18 cellular contexts compared by ENCODE assay signal in the genomic region with DNA sequence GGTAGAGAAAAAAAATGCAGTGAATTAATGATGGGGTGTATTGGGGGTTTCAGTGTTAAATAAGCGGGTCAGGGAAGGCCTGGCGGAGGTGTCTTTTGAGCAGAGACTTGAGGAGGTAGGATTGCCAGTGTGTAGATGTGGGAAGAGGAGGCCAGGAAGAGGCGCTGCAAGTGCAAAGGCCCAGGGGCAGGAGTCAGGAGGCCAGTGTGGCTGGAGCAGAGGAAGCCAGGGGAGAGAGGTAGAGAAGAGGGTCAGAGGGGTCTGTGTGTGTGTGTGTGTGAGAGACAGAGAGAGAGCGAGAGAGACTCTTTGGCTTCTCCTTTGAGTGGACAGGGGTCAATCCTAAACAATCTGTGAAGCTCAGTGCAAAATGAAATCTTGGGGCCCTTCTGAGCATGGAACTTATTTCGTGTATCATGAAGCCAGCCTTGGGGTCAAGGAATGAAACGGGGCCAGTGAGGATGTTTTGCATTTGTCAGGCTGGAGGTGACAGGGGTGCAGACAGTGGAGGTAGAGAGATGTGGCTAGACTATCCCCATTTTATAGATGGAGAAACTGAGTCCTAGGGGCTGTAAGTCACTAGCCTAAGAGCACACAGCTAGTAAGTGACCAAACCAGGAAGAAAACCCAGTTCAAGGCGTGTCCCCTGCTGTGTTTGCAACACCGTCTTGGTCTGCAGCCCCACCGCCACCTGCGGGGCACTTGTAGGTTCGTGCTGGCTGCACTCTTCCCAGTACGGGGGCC. TPM values are rescaled to one million over a fixed set of nuclear protein-coding genes. Genes with fewer than 3 reads are reported as not detected.
A peak's percentile ranks its signal among the peaks of the same experiment; 100 is the strongest.
DNase-seq lines count a peak whose midpoint lies in the region; ATAC-seq, FAIRE-seq and TF ChIP-seq lines count a peak whose summit lies in the region.
"Had no signal": no experiment of that assay in that cellular context is flagged by ENCODE, and none has a peak within 500 bp of the region (broad histone marks: within the 10 kb centered on the region; RNA-seq: fewer than 3 reads in every experiment).

No MANE protein-coding gene starts in this region.

- no peaks in the 10 kb centered on the region for H3K79me1 ChIP-seq in IMR-90 (ENCODE audit: low read depth in 1 of 2, low read length in 2 of 2)
- no peaks in the 10 kb centered on the region for H3K79me1 ChIP-seq in H1 (ENCODE audit: low read depth, low read length)

- H3K36me3 Mint-ChIP-seq in GM23338 (ENCODE audit: low read depth) (no peaks in the 10 kb centered on the region), nephron progenitor cell (ENCODE audit: low read depth) (no peaks in the 10 kb centered on the region)

- H2BK120ac ChIP-seq in IMR-90 (ENCODE audit: low read depth, low read length) (no peak overlapping the region), H1 (replicated peaks; ENCODE audit: low read depth, low read length) (no peak overlapping the region)

- no peaks in the 10 kb centered on the region; the same call in 2 of the 3 replicates for H3K9me3 Mint-ChIP-seq in GM23338
- no peaks in the 10 kb centered on the region for H3K9me3 Mint-ChIP-seq in nephron progenitor cell

- in situ Hi-C loops in IMR-90 (cut with MboI; ENCODE audit: low sequenced_read_pairs), result no loop called here

- H2AFZ ChIP-seq in GM23338, result no peak overlapping the region
- H2AFZ ChIP-seq in IMR-90 (replicated peaks; ENCODE audit: low read length, poor library complexity), result no peak overlapping the region
- no peak overlapping the region for H2AFZ ChIP-seq in H1 (ENCODE audit: low read length)
- H2AFZ ChIP-seq in PC-9, result no peak overlapping the region

- H4K20me1 ChIP-seq in GM23338 (replicated peaks; ENCODE audit: insufficient read depth), result no peaks in the 10 kb centered on the region
- H4K20me1 ChIP-seq in IMR-90 (ENCODE audit: insufficient read depth, low read length), result peaks cover 5% of the 10 kb centered on the region
- H4K20me1 ChIP-seq in H1 (replicated peaks in 1 of 2; ENCODE audit: control insufficient read depth in 1 of 2, insufficient read depth in 2 of 2, low read length in 2 of 2), result no peaks in the 10 kb centered on the region
- H4K20me1 ChIP-seq in PC-9 (ENCODE audit: insufficient read depth), result no peaks in the 10 kb centered on the region

- no peak for FAIRE-seq in H1 (lab: Jason Lieb, UNC)
- FAIRE-seq: D721Med, GM19239 had no signal

- POLR2A ChIA-PET in IMR-90 (lab: Charles Lee; ENCODE audit: unreplicated experiment) (no interaction called here), H1 (lab: Charles Lee; ENCODE audit: partially characterized antibody) (interaction anchor here (1.4 to 2.1 kb wide), 2 partner anchors 10 to 14 kb away, joined by 4 to 7 read pairs; partner anchors contain the start of gene IP6K3), PC-9 (lab: Charles Lee; ENCODE audit: unreplicated experiment) (no interaction called here)

- H3K23ac ChIP-seq in IMR-90 (ENCODE audit: low read depth, low read length) (no peak overlapping the region), H1 (ENCODE audit: insufficient read length) (no peak overlapping the region)

- TF ChIP-seq POLR2A in IMR-90 (IDR thresholded peaks at IDR 0.05; ENCODE audit: low read depth, low read length), result no peak
- no peak for TF ChIP-seq POLR2A in H1 (IDR thresholded peaks at IDR 0.05; ENCODE audit: control extremely low read depth in 1 of 2, low read depth in 2 of 2, low read length in 2 of 2)

- no TSS peak for BruUV-seq in IMR-90 (replicated peaks; lab: Mats Ljungman, UMichigan)
- no TSS peak for BruUV-seq in PC-9 (replicated peaks; lab: Mats Ljungman, UMichigan)

- 74% methylated on average over 9 of the region's 12 CpGs; no CpG with 5 or more reads in 1 of the 2 experiments for WGBS in IMR-90 (ENCODE audit: extremely low coverage in 2 of 2, insufficient read length in 1 of 2), 2 experiments
- WGBS in H1 (ENCODE audit: extremely low coverage in 1 of 2, insufficient coverage in 1 of 2, insufficient read length in 1 of 2, insufficient replicate concordance in 2 of 2, low coverage in 1 of 2, low lambda C conversion rate in 2 of 2, missing lambda C conversion rate in 1 of 2), 2 experiments, result 76% methylated on average over 12 of the region's 12 CpGs; no CpG with 5 or more reads in 1 of the 2 experiments

- no peak overlapping the region for H2AK9ac ChIP-seq in IMR-90 (replicated peaks; ENCODE audit: low read depth, low read length, poor library complexity)

- H3K79me2 ChIP-seq in GM23338 (replicated peaks; ENCODE audit: insufficient read depth) (no peaks in the 10 kb centered on the region), H1 (ENCODE audit: control insufficient read depth in 1 of 2, insufficient read depth in 2 of 2, low read length in 2 of 2) (no peaks in the 10 kb centered on the region), PC-9 (ENCODE audit: low read depth) (no peaks in the 10 kb centered on the region)

- H3K4me3 Mint-ChIP-seq in GM23338, result no peak overlapping the region; the same call in 2 of the 3 replicates
- H3K4me3 Mint-ChIP-seq in nephron progenitor cell, result no peak overlapping the region

- H3K4me2 ChIP-seq in GM23338 (no peak overlapping the region), IMR-90 (ENCODE audit: low read depth, low read length) (no peak overlapping the region), H1 (ENCODE audit: insufficient read depth in 1 of 2, low read depth in 2 of 2, low read length in 2 of 2) (no peak overlapping the region), PC-9 (no peak overlapping the region)
- H3K4me2 ChIP-seq: KMS-11 had no signal

- H3K9ac ChIP-seq in IMR-90 (ENCODE audit: low read depth, low read length) (no peak overlapping the region), H1 (replicated peaks in 1 of 4; ENCODE audit: extremely low read depth in 1 of 4, low read depth in 3 of 4, low read length in 3 of 4) (no peak overlapping the region)
- H3K9ac ChIP-seq: KMS-11 had no signal

- H3K9me1 ChIP-seq in IMR-90 (ENCODE audit: insufficient read depth, low read length), result no peaks in the 10 kb centered on the region

- no peak for DNase-seq in GM23338 (ENCODE audit: low spot score)
- no peak for DNase-seq in IMR-90
- no peak for DNase-seq in H1 (ENCODE audit: low read depth in 1 of 2, low spot score in 2 of 2)
- DNase-seq in nephron progenitor cell, result no peak
- DNase-seq in KG1 (lab: John Stamatoyannopoulos, UW), result no peak
- no peak for DNase-seq in head of caudate nucleus
- DNase-seq in PC-9, result no peak
- DNase-seq: DMS53, NCI-H1105 treated with DMSO at 0.1 percent for 48 hours had no signal

- no peak overlapping the region for H2BK20ac ChIP-seq in IMR-90 (ENCODE audit: low read depth, low read length)
- H2BK20ac ChIP-seq in H1 (ENCODE audit: low read length), result no peak overlapping the region

- H3K9me2 ChIP-seq in GM23338 (ENCODE audit: insufficient read depth) (no peaks in the 10 kb centered on the region), PC-9 (ENCODE audit: insufficient read depth) (no peaks in the 10 kb centered on the region)

- H3K27ac ChIP-seq in GM23338 (ENCODE audit: low read depth) (no peak overlapping the region), IMR-90 (ENCODE audit: insufficient read depth, low read length) (no peak overlapping the region), H1 (ENCODE audit: low read depth, low read length) (no peak overlapping the region), PC-9 (no peak overlapping the region)
- H3K27ac ChIP-seq: KMS-11, SJSA1 had no signal

- H4K91ac ChIP-seq in IMR-90 (ENCODE audit: insufficient read depth, low read depth, low read length) (no peak overlapping the region), H1 (replicated peaks; ENCODE audit: insufficient read length, low read length) (no peak overlapping the region)

- CTCF ChIA-PET in IMR-90 (lab: Yijun Ruan, JAX), result no interaction called here
- CTCF ChIA-PET in H1 (lab: Charles Lee; ENCODE audit: partially characterized antibody), result interaction anchor here (1.2 to 12.1 kb wide), 3 partner anchors 8 to 203 kb away, joined by 3 to 171 read pairs (median 156); partner anchors contain the start of gene IP6K3
- CTCF ChIA-PET in PC-9 (lab: Charles Lee), result no interaction called here

- 0 out of 2 replicates have a peak, but pooled peaks cover 3% of the 10 kb centered on the region for H3F3A ChIP-seq in GM23338 (replicated peaks; ENCODE audit: low read depth)
- H3F3A ChIP-seq in PC-9 (ENCODE audit: insufficient read depth, low read depth), result peaks cover 9% of the 10 kb centered on the region; the same call in 1 of the 2 replicates

- TF ChIP-seq CTCF in GM23338 (conservative IDR thresholded peaks at IDR 0.05; ENCODE audit: low read depth in 2 of 2) (no peak), IMR-90 (conservative IDR thresholded peaks at IDR 0.05; ENCODE audit: low read depth, low read length) (no peak), H1 (IDR thresholded peaks at IDR 0.05; ENCODE audit: control extremely low read depth in 1 of 3, insufficient read depth in 1 of 3, low read depth in 1 of 3, low read length in 3 of 3) (no peak), nephron progenitor cell (IDR thresholded peaks at IDR 0.05) (no peak), PC-9 (conservative IDR thresholded peaks at IDR 0.05) (no peak)

- ATAC-seq in GM23338 (peak; percentile 12; the same call in 1 of the 3 replicates), IMR-90 (ENCODE audit: low read depth) (no peak)
- ATAC-seq: Right ventricle myocardium inferior had no signal

- intact Hi-C loops in IMR-90 (cut with micrococcal nuclease) (no loop called here), head of caudate nucleus (cut with DNase I) (no loop called here), PC-9 (cut with micrococcal nuclease; ENCODE audit: unreplicated experiment) (no loop called here)

- H3K36me3 ChIP-seq in GM23338 (ENCODE audit: insufficient read depth), result no peaks in the 10 kb centered on the region
- H3K36me3 ChIP-seq in IMR-90 (ENCODE audit: control insufficient read depth, insufficient read depth, low read length), result no peaks in the 10 kb centered on the region
- no peaks in the 10 kb centered on the region for H3K36me3 ChIP-seq in H1 (ENCODE audit: control insufficient read depth in 2 of 4, insufficient read depth in 4 of 4, low read length in 3 of 4)
- H3K36me3 ChIP-seq in PC-9 (ENCODE audit: low read depth), result no peaks in the 10 kb centered on the region
- H3K36me3 ChIP-seq: BE2C, SJSA1 had no signal

- H3K4ac ChIP-seq in IMR-90 (ENCODE audit: low read depth, low read length) (no peak overlapping the region), H1 (replicated peaks; ENCODE audit: insufficient read length, low read depth, low read length) (no peak overlapping the region)

- no peaks in the 10 kb centered on the region for H3K27me3 ChIP-seq in GM23338 (ENCODE audit: insufficient read depth)
- H3K27me3 ChIP-seq in IMR-90 (ENCODE audit: control insufficient read depth, insufficient read depth, low read length), result no peaks in the 10 kb centered on the region
- H3K27me3 ChIP-seq in H1 (replicated peaks in 1 of 4; ENCODE audit: control insufficient read depth in 3 of 4, extremely low read depth in 1 of 4, insufficient read depth in 3 of 4, low read length in 3 of 4), result no peaks in the 10 kb centered on the region
- H3K27me3 ChIP-seq in PC-9 (ENCODE audit: insufficient read depth, low read depth), result no peaks in the 10 kb centered on the region
- H3K27me3 ChIP-seq: BE2C, SJSA1 had no signal

- H3K27ac Mint-ChIP-seq in GM23338 (no peak overlapping the region), nephron progenitor cell (peak overlapping the region; percentile 90)

- no peaks in the 10 kb centered on the region for H3K23me2 ChIP-seq in H1 (ENCODE audit: low read depth, low read length)

- no peak for TF ChIP-seq EP300 in H1 (IDR thresholded peaks at IDR 0.05; ENCODE audit: borderline replicate concordance in 1 of 2, low read depth in 2 of 2, low read length in 2 of 2)

- H4K8ac ChIP-seq in IMR-90 (ENCODE audit: low read depth in 2 of 2, low read length in 2 of 2) (no peak overlapping the region), H1 (ENCODE audit: extremely low read depth, insufficient read depth, low read length) (no peak overlapping the region; the same call in 1 of the 2 replicates)

- peak overlapping the region; percentile 15; the same call in 1 of the 2 replicates for H2AK5ac ChIP-seq in IMR-90 (ENCODE audit: low read depth, low read length)
- H2AK5ac ChIP-seq in H1 (ENCODE audit: low read depth, low read length), result no peak overlapping the region

- no peak overlapping the region for H2BK15ac ChIP-seq in IMR-90 (ENCODE audit: low read depth, low read length)
- H2BK15ac ChIP-seq in H1 (ENCODE audit: low read length), result no peak overlapping the region

- H3K14ac ChIP-seq in IMR-90 (replicated peaks; ENCODE audit: low read depth, low read length), result no peak overlapping the region
- no peak overlapping the region for H3K14ac ChIP-seq in H1 (ENCODE audit: insufficient read length)

- H3K4me3 ChIP-seq in GM23338 (no peak overlapping the region), IMR-90 (ENCODE audit: insufficient read depth, low read depth, low read length) (no peak overlapping the region), H1 (ENCODE audit: extremely low read depth in 1 of 4, insufficient read depth in 2 of 4, low read depth in 3 of 4, low read length in 4 of 4) (no peak overlapping the region), PC-9 (no peak overlapping the region)
- H3K4me3 ChIP-seq: SJSA1 had no signal

- H3K4me1 ChIP-seq in GM23338 (ENCODE audit: insufficient read depth), result no peaks in the 10 kb centered on the region
- peaks cover 22% of the 10 kb centered on the region; the same call in 1 of the 2 replicates for H3K4me1 ChIP-seq in IMR-90 (ENCODE audit: control insufficient read depth, insufficient read depth, low read length)
- H3K4me1 ChIP-seq in H1 (replicated peaks in 1 of 4; ENCODE audit: control insufficient read depth in 3 of 4, insufficient read depth in 4 of 4, low read length in 3 of 4), result peaks cover 0 to 8% (median 3%) of the 10 kb centered on the region in 4 experiments; a peak in 4 of 7 replicates
- peaks cover 39% of the 10 kb centered on the region for H3K4me1 ChIP-seq in PC-9 (replicated peaks; ENCODE audit: insufficient read depth)

- peaks cover 9% of the 10 kb centered on the region for H3K27me3 Mint-ChIP-seq in GM23338 (ENCODE audit: insufficient read depth, low read depth, poor library complexity)
- peaks cover 2% of the 10 kb centered on the region for H3K27me3 Mint-ChIP-seq in nephron progenitor cell (ENCODE audit: low read depth, poor library complexity)

- H2BK5ac ChIP-seq in IMR-90 (ENCODE audit: low read depth, low read length, poor library complexity, severe bottlenecking), result no peak overlapping the region
- no peak overlapping the region for H2BK5ac ChIP-seq in H1 (ENCODE audit: low read depth, low read length)

- dilution Hi-C loops in IMR-90 (cut with HindIII; ENCODE audit: low sequenced_read_pairs, unreplicated experiment), result no loop called here

- no peak overlapping the region for H2BK12ac ChIP-seq in H1 (ENCODE audit: low read depth, low read length)

- H4K5ac ChIP-seq in IMR-90 (ENCODE audit: low read depth, low read length) (no peak overlapping the region), H1 (ENCODE audit: insufficient read length, low read depth, low read length) (no peak overlapping the region)

- H3K9me3 ChIP-seq in IMR-90 (ENCODE audit: control insufficient read depth, insufficient read depth, low read length), result no peaks in the 10 kb centered on the region
- H3K9me3 ChIP-seq in H1 (ENCODE audit: insufficient read depth in 2 of 2, low read depth in 1 of 2, low read length in 1 of 2), result no peaks in the 10 kb centered on the region
- H3K9me3 ChIP-seq in PC-9 (ENCODE audit: insufficient read depth, low read depth), result no peaks in the 10 kb centered on the region
- H3K9me3 ChIP-seq: BE2C, SJSA1 had no signal

- H3K18ac ChIP-seq in IMR-90 (ENCODE audit: low read depth, low read length), result no peak overlapping the region
- H3K18ac ChIP-seq in H1 (ENCODE audit: extremely low read depth, low read length), result no peak overlapping the region

- H3K56ac ChIP-seq in IMR-90 (ENCODE audit: extremely low read depth, insufficient read depth, low read length) (no peak overlapping the region), H1 (replicated peaks; ENCODE audit: insufficient read length, low read depth, low read length) (no peak overlapping the region)

- TF ChIP-seq RAD21 in IMR-90 (IDR thresholded peaks at IDR 0.05; ENCODE audit: low read length) (no peak), H1 (IDR thresholded peaks at IDR 0.05 in 1 of 2, conservative IDR thresholded peaks at IDR 0.05 in 1 of 2; ENCODE audit: low read depth in 2 of 2, low read length in 2 of 2) (no peak)

- peaks cover 6% of the 10 kb centered on the region; the same call in 2 of the 3 replicates for H3K4me1 Mint-ChIP-seq in GM23338
- peaks cover 90% of the 10 kb centered on the region for H3K4me1 Mint-ChIP-seq in nephron progenitor cell

RNA-seq across cellular contexts. Expression of gene IP6K3, which starts 9.7 kb away (rescaled TPM):
- 0.14 TPM in 1 of 2 replicates, not detected in the other for total RNA-seq in GM23338 (2014; rRNA removed; shearing (Covaris generic))
- polyA plus RNA-seq in GM23338 (2016; fragmentation: Nextera tagmentation; extraction: Ambion mirVana), result 0.16 TPM in 2 replicates
- total RNA-seq in IMR-90 (2012; rRNA removed), result 0.18 and 0.28 TPM in 2 replicates
- polyA plus RNA-seq in IMR-90 (2012; rRNA removed), result 0.51 and 0.52 TPM in 2 replicates
- polyA plus RNA-seq in IMR-90 (2012; cell fraction: cytosol; rRNA removed), result 0.22 and 0.62 TPM in 2 replicates
- 0.39 and 0.49 TPM in 2 replicates for polyA plus RNA-seq in IMR-90 (2012; cell fraction: nucleus; rRNA removed; ENCODE audit: low replicate concordance)
- 0.22 and 0.23 TPM in 2 replicates for total RNA-seq in H1 (2021; fragmentation: NEBNext Ultra II Directional; extraction: Animal tissue kit (Norgen Biotek cat#: 25700))
- 0.73 and 0.93 TPM in 2 replicates for polyA plus RNA-seq in H1 (2011; rRNA removed)
- 0.72 TPM for polyA plus RNA-seq in H1 (2011; cell fraction: cytosol; rRNA removed)
- 0.80 TPM for polyA plus RNA-seq in H1 (2011; cell fraction: nucleus; rRNA removed)
- 0.25 to 0.81 TPM (median 0.46 TPM) in 4 replicates for polyA plus RNA-seq in H1 (2012, experiment 1 of 2)
- polyA plus RNA-seq in H1 (2012, experiment 2 of 2), result 0.26 TPM
- polyA plus RNA-seq in H1 (2013, experiment 1 of 2), result 0.14 TPM
- 0.13 TPM for polyA plus RNA-seq in H1 (2013, experiment 2 of 2)
- polyA minus RNA-seq in H1 (2011; rRNA and poly(A)+ RNA removed), result 0.66 and 0.69 TPM in 2 replicates
- polyA minus RNA-seq in H1 (2011; cell fraction: cytosol; rRNA and poly(A)+ RNA removed), result not detected
- polyA minus RNA-seq in H1 (2011; cell fraction: nucleus; rRNA and poly(A)+ RNA removed), result 1.00 TPM
- total RNA-seq in PC-9 (2021), result not detected in 2 replicates
- total RNA-seq: A673, OCI-LY7 had no signal

RNA-seq across cellular contexts. Expression of gene LEMD2, which starts 32.5 kb away (rescaled TPM):
- total RNA-seq in GM23338 (2014; rRNA removed; shearing (Covaris generic)), result 55.6 and 64.7 TPM in 2 replicates
- 28.6 and 32.0 TPM in 2 replicates for polyA plus RNA-seq in GM23338 (2016; fragmentation: Nextera tagmentation; extraction: Ambion mirVana)
- total RNA-seq in IMR-90 (2012; rRNA removed), result 24.4 and 26.5 TPM in 2 replicates
- 37.8 and 43.6 TPM in 2 replicates for polyA plus RNA-seq in IMR-90 (2012; rRNA removed)
- 30.9 and 55.6 TPM in 2 replicates for polyA plus RNA-seq in IMR-90 (2012; cell fraction: cytosol; rRNA removed)
- 98.1 and 109 TPM in 2 replicates for polyA plus RNA-seq in IMR-90 (2012; cell fraction: nucleus; rRNA removed; ENCODE audit: low replicate concordance)
- total RNA-seq in H1 (2021; fragmentation: NEBNext Ultra II Directional; extraction: Animal tissue kit (Norgen Biotek cat#: 25700)), result 54.1 and 57.3 TPM in 2 replicates
- polyA plus RNA-seq in H1 (2011; rRNA removed), result 32.7 and 54.9 TPM in 2 replicates
- 58.9 TPM for polyA plus RNA-seq in H1 (2011; cell fraction: cytosol; rRNA removed)
- 127 TPM for polyA plus RNA-seq in H1 (2011; cell fraction: nucleus; rRNA removed)
- polyA plus RNA-seq in H1 (2012, experiment 1 of 2), result 58.7 to 71.6 TPM (median 62.9 TPM) in 4 replicates
- 48.3 TPM for polyA plus RNA-seq in H1 (2012, experiment 2 of 2)
- 44.0 TPM for polyA plus RNA-seq in H1 (2013, experiment 1 of 2)
- 48.2 TPM for polyA plus RNA-seq in H1 (2013, experiment 2 of 2)
- polyA minus RNA-seq in H1 (2011; rRNA and poly(A)+ RNA removed), result 47.6 and 60.5 TPM in 2 replicates
- polyA minus RNA-seq in H1 (2011; cell fraction: cytosol; rRNA and poly(A)+ RNA removed), result 36.8 TPM
- 82.4 TPM for polyA minus RNA-seq in H1 (2011; cell fraction: nucleus; rRNA and poly(A)+ RNA removed)
- total RNA-seq in PC-9 (2021), result 65.9 and 66.5 TPM in 2 replicates

RNA-seq across cellular contexts. Expression of gene UQCC2, which starts 44.9 kb away (rescaled TPM):
- 33.9 and 48.9 TPM in 2 replicates for total RNA-seq in GM23338 (2014; rRNA removed; shearing (Covaris generic))
- polyA plus RNA-seq in GM23338 (2016; fragmentation: Nextera tagmentation; extraction: Ambion mirVana), result 379 and 450 TPM in 2 replicates
- total RNA-seq in IMR-90 (2012; rRNA removed), result 13.8 and 23.1 TPM in 2 replicates
- 34.5 and 44.5 TPM in 2 replicates for polyA plus RNA-seq in IMR-90 (2012; rRNA removed)
- 28.0 and 38.5 TPM in 2 replicates for polyA plus RNA-seq in IMR-90 (2012; cell fraction: cytosol; rRNA removed)
- polyA plus RNA-seq in IMR-90 (2012; cell fraction: nucleus; rRNA removed; ENCODE audit: low replicate concordance), result 18.4 and 25.0 TPM in 2 replicates
- total RNA-seq in H1 (2021; fragmentation: NEBNext Ultra II Directional; extraction: Animal tissue kit (Norgen Biotek cat#: 25700)), result 104 and 107 TPM in 2 replicates
- polyA plus RNA-seq in H1 (2011; rRNA removed), result 44.1 and 52.1 TPM in 2 replicates
- polyA plus RNA-seq in H1 (2011; cell fraction: cytosol; rRNA removed), result 57.4 TPM
- polyA plus RNA-seq in H1 (2011; cell fraction: nucleus; rRNA removed), result 62.0 TPM
- polyA plus RNA-seq in H1 (2012, experiment 1 of 2), result 117 to 214 TPM (median 170 TPM) in 4 replicates
- 56.3 TPM for polyA plus RNA-seq in H1 (2012, experiment 2 of 2)
- polyA plus RNA-seq in H1 (2013, experiment 1 of 2), result 88.8 TPM
- 97.1 TPM for polyA plus RNA-seq in H1 (2013, experiment 2 of 2)
- polyA minus RNA-seq in H1 (2011; rRNA and poly(A)+ RNA removed), result 13.7 and 13.9 TPM in 2 replicates
- 12.4 TPM for polyA minus RNA-seq in H1 (2011; cell fraction: cytosol; rRNA and poly(A)+ RNA removed)
- polyA minus RNA-seq in H1 (2011; cell fraction: nucleus; rRNA and poly(A)+ RNA removed), result 21.4 TPM
- total RNA-seq in PC-9 (2021), result 71.2 and 72.9 TPM in 2 replicates

RNA-seq across cellular contexts. Expression of gene MLN, which starts 47.4 kb away (rescaled TPM):
- not detected in 2 replicates for total RNA-seq in GM23338 (2014; rRNA removed; shearing (Covaris generic))
- polyA plus RNA-seq in GM23338 (2016; fragmentation: Nextera tagmentation; extraction: Ambion mirVana), result not detected in 2 replicates
- total RNA-seq in IMR-90 (2012; rRNA removed), result not detected in 2 replicates
- polyA plus RNA-seq in IMR-90 (2012; rRNA removed), result not detected in 2 replicates
- not detected in 2 replicates for polyA plus RNA-seq in IMR-90 (2012; cell fraction: cytosol; rRNA removed)
- polyA plus RNA-seq in IMR-90 (2012; cell fraction: nucleus; rRNA removed; ENCODE audit: low replicate concordance), result not detected in 2 replicates
- not detected in 2 replicates for total RNA-seq in H1 (2021; fragmentation: NEBNext Ultra II Directional; extraction: Animal tissue kit (Norgen Biotek cat#: 25700))
- 0.31 TPM in 1 of 2 replicates, not detected in the other for polyA plus RNA-seq in H1 (2011; rRNA removed)
- polyA plus RNA-seq in H1 (2011; cell fraction: cytosol; rRNA removed), result not detected
- not detected for polyA plus RNA-seq in H1 (2011; cell fraction: nucleus; rRNA removed)
- not detected in 4 replicates for polyA plus RNA-seq in H1 (2012, experiment 1 of 2)
- not detected for polyA plus RNA-seq in H1 (2012, experiment 2 of 2)
- polyA plus RNA-seq in H1 (2013, experiment 1 of 2), result not detected
- polyA plus RNA-seq in H1 (2013, experiment 2 of 2), result not detected
- polyA minus RNA-seq in H1 (2011; rRNA and poly(A)+ RNA removed), result not detected in 2 replicates
- polyA minus RNA-seq in H1 (2011; cell fraction: cytosol; rRNA and poly(A)+ RNA removed), result not detected
- not detected for polyA minus RNA-seq in H1 (2011; cell fraction: nucleus; rRNA and poly(A)+ RNA removed)
- not detected in 2 replicates for total RNA-seq in PC-9 (2021)
- total RNA-seq: A673, H4, OCI-LY7, Right ventricle myocardium inferior, SJSA1 had no signal
